ENCODE assay signal across 23 cellular contexts in genomic region chrX:31227250-31227649, GRCh38.
DNase-seq lines count a peak whose midpoint lies in the region; ATAC-seq and TF ChIP-seq lines count a peak whose summit lies in the region.
"Had no signal": no experiment of that assay in that cellular context is flagged by ENCODE, and none has a peak within 500 bp of the region (broad histone marks: within the 10 kb centered on the region; RNA-seq: fewer than 3 reads in every experiment).

No MANE protein-coding gene starts in this region.

- no peaks in the 10 kb centered on the region for H4K20me1 ChIP-seq in SU-DHL-6 (ENCODE audit: low read depth, low read length)

- no peak overlapping the region for H3K4me2 ChIP-seq in SU-DHL-6 (ENCODE audit: low read depth, low read length, poor library complexity, severe bottlenecking)
- H3K4me2 ChIP-seq: neural progenitor cell had no signal

- no peak overlapping the region for H2AFZ ChIP-seq in SU-DHL-6 (ENCODE audit: low read depth, low read length, severe bottlenecking)
- H2AFZ ChIP-seq: neural progenitor cell had no signal

- ATAC-seq in HG02973 (IDR thresholded peaks at IDR 0.05; ENCODE audit: unreplicated experiment), result no peak
- ATAC-seq: activated naive CD4-positive, alpha-beta T cell treated with anti-CD3 and anti-CD28 coated beads, Interleukin-2, amount 50 U/mL, for 72 hours; effector memory CD8-positive, alpha-beta T cell; stimulated activated naive CD8-positive, alpha-beta T cell treated with anti-CD3 and anti-CD28 coated beads, Interleukin-15, Interleukin-2, amounts not matched to agents 100 U/mL and 50 U/mL, for 24 hours had no signal

- H3K9me3 ChIP-seq in SU-DHL-6 (ENCODE audit: insufficient read depth, low read length) (no peaks in the 10 kb centered on the region), ascending aorta (no peaks in the 10 kb centered on the region)
- H3K9me3 ChIP-seq: esophagus muscularis mucosa, HAP-1, tibial artery had no signal

- H3K27me3 ChIP-seq in SU-DHL-6 (ENCODE audit: low read length), result no peaks in the 10 kb centered on the region
- no peaks in the 10 kb centered on the region for H3K27me3 ChIP-seq in ascending aorta
- H3K27me3 ChIP-seq: esophagus muscularis mucosa, neural progenitor cell, tibial artery had no signal

- peaks cover 16% of the 10 kb centered on the region for H3F3A ChIP-seq in SU-DHL-6 (ENCODE audit: insufficient read depth)

- H3K36me3 ChIP-seq in SU-DHL-6 (ENCODE audit: low read length), result no peaks in the 10 kb centered on the region; the same call in 1 of the 2 replicates
- H3K36me3 ChIP-seq in ascending aorta, result no peaks in the 10 kb centered on the region
- H3K36me3 ChIP-seq: esophagus muscularis mucosa, HAP-1, neural progenitor cell, tibial artery had no signal

- peaks cover 59% of the 10 kb centered on the region; the same call in 1 of the 2 replicates for H3K79me2 ChIP-seq in SU-DHL-6 (ENCODE audit: insufficient read depth, low read length)

- H3K4me3 ChIP-seq in SU-DHL-6 (ENCODE audit: insufficient read depth, low read length, poor library complexity, severe bottlenecking) (no peak overlapping the region), fibroblast of the aortic adventitia (ENCODE audit: low read depth, low read length) (no peak overlapping the region), ascending aorta (no peak overlapping the region)
- H3K4me3 ChIP-seq: esophagus muscularis mucosa, HAP-1, neural progenitor cell, SK-N-MC, tibial artery had no signal

- H3K27ac ChIP-seq in SU-DHL-6 (ENCODE audit: low read depth, low read length), result peak overlapping the region; percentile 2; the same call in 1 of the 2 replicates
- no peak overlapping the region for H3K27ac ChIP-seq in ascending aorta
- H3K27ac ChIP-seq: neural progenitor cell, SK-N-MC, tibial artery, VCaP had no signal

- no peak for TF ChIP-seq CTCF in SU-DHL-6 (IDR thresholded peaks at IDR 0.05; ENCODE audit: insufficient read depth, low read length, poor library complexity, severe bottlenecking)
- no peak for TF ChIP-seq CTCF in fibroblast of the aortic adventitia (IDR thresholded peaks at IDR 0.05; ENCODE audit: insufficient read depth, low read length)
- TF ChIP-seq CTCF in ascending aorta (IDR thresholded peaks at IDR 0.05), result no peak

- DNase-seq in EH (ENCODE audit: low read depth) (peak; percentile 90), fibroblast of the aortic adventitia (ENCODE audit: low read depth) (peak; percentile 32), non-pigmented ciliary epithelial cell (ENCODE audit: low read depth) (peak; percentile 65), ascending aorta (ENCODE audit: low spot score in 2 of 2) (no peak), DMS114 treated with DMSO at 0.1 percent for 48 hours (lab: John Stamatoyannopoulos, UW; ENCODE audit: unreplicated experiment) (no peak)
- DNase-seq in activated CD4-positive, alpha-beta T cell treated with anti-CD3 and anti-CD28 coated beads, Interleukin-2, amount 50 U/mL, for 48 hours, result no peak
- DNase-seq: activated CD4-positive, alpha-beta T cell treated with anti-CD3 and anti-CD28 coated beads, Interleukin-2, amount 10 ng/mL, durations not matched to agents 7 days and 5 days; DND-41; effector memory CD8-positive, alpha-beta T cell; KBM-7; NCI-H2171; NCI-H524 treated with DMSO at 0.1 percent for 48 hours; stimulated activated CD4-positive, alpha-beta T cell treated with anti-CD3 and anti-CD28 coated beads, Interleukin-2, amount 100 ng/mL, for 48 hours; stimulated activated naive CD8-positive, alpha-beta T cell treated with anti-CD3 and anti-CD28 coated beads, Interleukin-15, Interleukin-2, amounts not matched to agents 100 U/mL and 50 U/mL, for 24 hours; tibial artery had no signal

- no peaks in the 10 kb centered on the region for H3K4me1 ChIP-seq in ascending aorta
- H3K4me1 ChIP-seq: HAP-1 had no signal

- no peak overlapping the region for H3K9ac ChIP-seq in SU-DHL-6 (ENCODE audit: low read length)
- H3K9ac ChIP-seq: neural progenitor cell had no signal

- no peaks in the 10 kb centered on the region for H3K9me2 ChIP-seq in SU-DHL-6 (replicated peaks; ENCODE audit: insufficient read depth, low read length)

- intact Hi-C loops in ascending aorta (cut with DNase I), result loop anchor here (10.0 kb wide), 1 partner anchor 108 kb away; no protein-coding TSS in a partner anchor

Comparison
In these comparisons a context has a peak if more than half of its experiments do, and no peak if none do; other contexts are left out.
1. DNase-seq: peak in EH (single experiment), fibroblast of the aortic adventitia (single experiment) and non-pigmented ciliary epithelial cell (single experiment); none in activated CD4-positive, alpha-beta T cell treated with anti-CD3 and anti-CD28 coated beads, Interleukin-2, amount 50 U/mL, for 48 hours (0 of 2), ascending aorta (0 of 2) and DMS114 treated with DMSO at 0.1 percent for 48 hours (single experiment).